Comparison of ENCODE assay signal across 13 cellular contexts in the genomic region with DNA sequence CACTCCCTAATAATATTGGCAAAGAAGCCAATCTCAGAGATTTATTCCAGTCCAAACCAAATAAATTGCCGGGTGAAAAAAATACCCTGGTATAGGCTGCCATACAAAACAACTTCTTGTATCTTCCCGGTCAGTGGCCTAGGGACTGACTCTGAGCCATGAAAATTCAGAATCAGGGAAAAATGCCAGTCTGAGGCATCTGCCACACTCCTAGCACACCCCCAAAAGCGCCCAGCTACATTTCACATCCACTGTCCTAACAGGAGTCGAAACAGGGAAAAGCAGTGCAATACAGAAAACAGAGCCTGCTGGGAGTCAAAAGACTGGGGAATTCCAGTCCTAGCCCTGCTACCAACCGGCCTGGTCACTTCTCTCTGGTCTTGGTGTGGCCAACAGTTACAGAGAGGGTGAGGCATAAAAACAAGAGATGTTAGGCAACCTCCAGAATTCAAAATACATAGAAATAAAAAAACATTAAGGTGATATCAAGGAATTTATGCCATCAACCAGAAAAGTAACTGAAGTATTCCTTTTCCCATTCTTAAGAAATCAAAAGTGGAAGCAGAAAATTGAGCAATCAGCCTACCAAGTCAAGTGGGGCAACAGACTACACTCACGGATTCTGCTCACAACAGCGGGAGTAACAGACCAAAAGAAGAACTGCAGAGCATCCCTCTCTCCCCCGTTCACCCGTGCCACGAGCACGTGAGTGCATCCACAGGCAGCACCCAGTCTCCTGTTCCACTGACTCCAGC. TPM values are rescaled to one million over a fixed set of nuclear protein-coding genes. Genes with fewer than 3 reads are reported as not detected.
DNase-seq lines count a peak whose midpoint lies in the region; ATAC-seq and TF ChIP-seq lines count a peak whose summit lies in the region.
"Had no signal": no experiment of that assay in that cellular context is flagged by ENCODE, and none has a peak within 500 bp of the region (broad histone marks: within the 10 kb centered on the region; RNA-seq: fewer than 3 reads in every experiment).

No MANE protein-coding gene starts in this region.

- H3K4me3 ChIP-seq in HUES48 (ENCODE audit: low read depth, low read length) = no peak overlapping the region
- peak overlapping the region; percentile 13 for H3K4me3 ChIP-seq in iPS-15b (ENCODE audit: low read depth, low read length)
- H3K4me3 ChIP-seq in skin epidermis = no peak overlapping the region

- no peak overlapping the region for H3K4me3 Mint-ChIP-seq in MCF 10A (ENCODE audit: unreplicated experiment)
- H3K4me3 Mint-ChIP-seq: activated CD4-positive, alpha-beta memory T cell treated with anti-CD3 and anti-CD28 coated beads for 36 hours; dendritic cell treated with granulocyte-macrophage colony-stimulating factor and Interleukin-4, amounts not matched to agents 40 ng/mL and 50 ng/mL, for 4 days; stimulated activated naive CD8-positive, alpha-beta T cell treated with anti-CD3 and anti-CD28 coated beads, Interleukin-15, Interleukin-2, amounts not matched to agents 100 ng/mL and 50 ng/mL, for 24 hours had no signal

- H3K4me1 ChIP-seq in HUES48 (ENCODE audit: control insufficient read depth, insufficient read depth, low read length) (peaks cover 59% of the 10 kb centered on the region), iPS-15b (ENCODE audit: control insufficient read depth, insufficient read depth, low read length) (peaks cover 31% of the 10 kb centered on the region)

- no peaks in the 10 kb centered on the region for H3K27me3 ChIP-seq in HUES48 (ENCODE audit: control insufficient read depth, insufficient read depth, low read length)
- no peaks in the 10 kb centered on the region for H3K27me3 ChIP-seq in iPS-15b (ENCODE audit: control insufficient read depth, insufficient read depth, low read length)

- H3K36me3 ChIP-seq in HUES48 (ENCODE audit: control insufficient read depth, insufficient read depth, low read length) = no peaks in the 10 kb centered on the region
- H3K36me3 ChIP-seq in iPS-15b (ENCODE audit: control insufficient read depth, insufficient read depth, low read length) = peaks cover 3% of the 10 kb centered on the region

- CTCF ChIA-PET in MCF 10A (lab: Yijun Ruan, JAX) = interaction anchor here (2.2 kb wide), 1 partner anchor 107 kb away, joined by 8 read pairs; no protein-coding TSS in a partner anchor

- no peaks in the 10 kb centered on the region for H3K9me3 Mint-ChIP-seq in MCF 10A (ENCODE audit: unreplicated experiment)
- H3K9me3 Mint-ChIP-seq: activated CD4-positive, alpha-beta memory T cell treated with anti-CD3 and anti-CD28 coated beads for 36 hours; dendritic cell treated with granulocyte-macrophage colony-stimulating factor and Interleukin-4, amounts not matched to agents 40 ng/mL and 50 ng/mL, for 4 days; stimulated activated naive CD8-positive, alpha-beta T cell treated with anti-CD3 and anti-CD28 coated beads, Interleukin-15, Interleukin-2, amounts not matched to agents 100 ng/mL and 50 ng/mL, for 24 hours had no signal

- POLR2A ChIA-PET in MCF 10A (lab: Yijun Ruan, JAX) = interaction anchor here (0.6 to 1.6 kb wide), 5 partner anchors 15 to 1246 kb away, joined by 3 to 6 read pairs (median 4); no protein-coding TSS in a partner anchor

- H3K36me3 Mint-ChIP-seq in MCF 10A (ENCODE audit: insufficient read depth, unreplicated experiment) = no peaks in the 10 kb centered on the region
- H3K36me3 Mint-ChIP-seq: activated CD4-positive, alpha-beta memory T cell treated with anti-CD3 and anti-CD28 coated beads for 36 hours had no signal

- H3K9me3 ChIP-seq in HUES48 (ENCODE audit: control insufficient read depth, insufficient read depth, low read length) = no peaks in the 10 kb centered on the region
- no peaks in the 10 kb centered on the region for H3K9me3 ChIP-seq in iPS-15b (ENCODE audit: control insufficient read depth, insufficient read depth, low read length)

- no TSS peak for BruUV-seq in MCF 10A (replicated peaks; lab: Mats Ljungman, UMichigan)

- TF ChIP-seq CTCF in MCF 10A (IDR thresholded peaks at IDR 0.05; ENCODE audit: unreplicated experiment) = no peak

- no peak for ATAC-seq in HG02973 (IDR thresholded peaks at IDR 0.05; ENCODE audit: unreplicated experiment)
- ATAC-seq in HG03342 (IDR thresholded peaks at IDR 0.05; ENCODE audit: unreplicated experiment) = no peak

- H3K27ac ChIP-seq in HUES48 (ENCODE audit: low read depth, low read length) (peak overlapping the region; percentile 84), skin epidermis (peak overlapping the region in 15 of 21 experiments; percentile 7 to 74 (median 53))

- peak overlapping the region; percentile 34 for H3K9ac ChIP-seq in HUES48 (ENCODE audit: low read depth, low read length)
- H3K9ac ChIP-seq in iPS-15b (ENCODE audit: low read depth, low read length) = no peak overlapping the region

- peaks cover 36% of the 10 kb centered on the region for H3K4me1 Mint-ChIP-seq in MCF 10A (ENCODE audit: insufficient read depth, unreplicated experiment)

- peak overlapping the region; percentile 62 for H3K27ac Mint-ChIP-seq in MCF 10A (ENCODE audit: low read depth, unreplicated experiment)
- H3K27ac Mint-ChIP-seq: activated CD4-positive, alpha-beta memory T cell treated with anti-CD3 and anti-CD28 coated beads for 36 hours; dendritic cell treated with granulocyte-macrophage colony-stimulating factor and Interleukin-4, amounts not matched to agents 40 ng/mL and 50 ng/mL, for 4 days; stimulated activated naive CD8-positive, alpha-beta T cell treated with anti-CD3 and anti-CD28 coated beads, Interleukin-15, Interleukin-2, amounts not matched to agents 100 ng/mL and 50 ng/mL, for 24 hours had no signal

- intact Hi-C loops in MCF 10A (cut with micrococcal nuclease) = no loop called here

- H3K27me3 Mint-ChIP-seq in MCF 10A (ENCODE audit: insufficient read depth, unreplicated experiment) = no peaks in the 10 kb centered on the region
- H3K27me3 Mint-ChIP-seq: activated CD4-positive, alpha-beta memory T cell treated with anti-CD3 and anti-CD28 coated beads for 36 hours had no signal

- DNase-seq in MCF 10A (ENCODE audit: unreplicated experiment) (peak; percentile 45), middle frontal gyrus (ENCODE audit: extremely low spot score, low spot score) (no peak), NCI-H1092 treated with DMSO at 0.1 percent for 48 hours (lab: John Stamatoyannopoulos, UW) (no peak)
- DNase-seq: activated CD4-positive, alpha-beta memory T cell treated with anti-CD3 and anti-CD28 coated beads for 36 hours; GF-D8; NCI-H526 had no signal

RNA-seq across cellular contexts. Expression of a gene that starts 29.5 kb away (rescaled TPM):
- 22.5 and 29.4 TPM in 2 replicates for total RNA-seq in MCF 10A (2022)
